In the genomic region with DNA sequence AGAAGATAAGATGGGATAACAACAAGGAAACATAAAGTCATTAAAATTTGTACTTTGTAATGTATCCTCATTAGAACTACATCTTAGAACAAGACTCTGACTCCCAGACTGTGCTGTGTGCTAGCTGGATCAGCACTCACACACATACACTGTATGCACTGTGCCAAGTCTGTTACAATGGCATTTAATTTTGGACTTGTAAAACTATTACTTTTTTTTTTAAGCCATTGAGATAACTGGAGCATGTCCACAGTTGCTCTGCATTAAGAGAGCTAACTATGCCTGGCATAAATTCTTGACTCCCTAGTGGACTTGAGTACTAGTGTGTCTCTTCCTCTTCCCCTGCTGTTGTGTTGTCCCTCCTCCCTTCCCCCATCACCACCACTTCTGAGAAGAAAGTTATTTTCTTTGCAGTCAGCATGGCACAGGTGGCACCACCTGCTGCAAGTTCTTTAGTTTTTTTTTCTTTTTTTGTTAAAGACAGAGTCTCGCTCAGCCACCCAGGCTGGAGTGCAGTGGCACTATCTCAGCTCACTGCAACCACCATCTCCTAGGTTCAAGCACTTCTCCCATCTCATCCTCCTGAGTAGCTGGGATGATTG, we compare ENCODE assay signal across 21 cellular contexts.
DNase-seq lines count a peak whose midpoint lies in the region; ATAC-seq and TF ChIP-seq lines count a peak whose summit lies in the region.
"Had no signal": no experiment of that assay in that cellular context is flagged by ENCODE, and none has a peak within 500 bp of the region (broad histone marks: within the 10 kb centered on the region; RNA-seq: fewer than 3 reads in every experiment).

No MANE protein-coding gene starts in this region.

- ATAC-seq in heart right ventricle (peak in 7 of 8 donors; percentile 7 to 71 (median 57)), thoracic aorta (ENCODE audit: insufficient number of reproducible peaks, low FRiP score, low read depth) (no peak), GM18861 (IDR thresholded peaks at IDR 0.05; ENCODE audit: unreplicated experiment) (no peak)
- ATAC-seq: activated CD4-positive, CD25-positive, alpha-beta regulatory T cell treated with anti-CD3 and anti-CD28 coated beads, Interleukin-2, amount 50 U/mL, for 24 hours; activated naive CD8-positive, alpha-beta T cell treated with anti-CD3 and anti-CD28 coated beads, Interleukin-2, amount 50 U/mL, for 24 hours had no signal

- TF ChIP-seq CTCF in HEK293 (tag by site-specific recombination; IDR thresholded peaks at IDR 0.05), result no peak
- TF ChIP-seq CTCF in heart right ventricle (IDR thresholded peaks at IDR 0.05), result no peak
- TF ChIP-seq CTCF in thoracic aorta (IDR thresholded peaks at IDR 0.05), result no peak

- intact Hi-C loops in heart right ventricle (cut with DNase I), result no loop called here

- POLR2A ChIA-PET in HEK293 (lab: Yijun Ruan, JAX), result no interaction called here

- H3K9me3 ChIP-seq in HEK293 (ENCODE audit: control insufficient read depth, insufficient read depth, low read depth, low read length), result no peaks in the 10 kb centered on the region
- no peaks in the 10 kb centered on the region for H3K9me3 ChIP-seq in heart right ventricle
- no peaks in the 10 kb centered on the region for H3K9me3 ChIP-seq in thoracic aorta
- H3K9me3 ChIP-seq: ovary had no signal

- WGBS in heart right ventricle, 2 donors, result 100% methylated on average over 1 of the region's 1 CpG

- H3K36me3 ChIP-seq in HEK293 (ENCODE audit: control insufficient read depth in 2 of 2, insufficient read depth in 1 of 2, low read length in 2 of 2) (no peaks in the 10 kb centered on the region), heart right ventricle (peaks cover 0 to 14% (median 0%) of the 10 kb centered on the region in 9 donors), thoracic aorta (no peaks in the 10 kb centered on the region)
- H3K36me3 ChIP-seq: ovary had no signal

- CTCF ChIA-PET in HEK293 (lab: Yijun Ruan, JAX), result interaction anchor here (0.7 kb wide), 1 partner anchor 117 kb away, joined by 3 read pairs; no protein-coding TSS in a partner anchor

- H3K4me3 ChIP-seq in HEK293 (ENCODE audit: low read depth, low read length), result no peak overlapping the region
- H3K4me3 ChIP-seq in heart right ventricle, result no peak overlapping the region
- H3K4me3 ChIP-seq in thoracic aorta, result no peak overlapping the region
- H3K4me3 ChIP-seq: dorsolateral prefrontal cortex, ovary, SK-N-MC had no signal

- peak; percentile 64 for DNase-seq in RPMI8226
- no peak for DNase-seq in heart right ventricle
- no peak for DNase-seq in thoracic aorta (ENCODE audit: low spot score)
- no peak for DNase-seq in NOMO-1 (lab: John Stamatoyannopoulos, UW; ENCODE audit: unreplicated experiment in 2 of 2)
- DNase-seq in AG08395 (ENCODE audit: low spot score), result no peak
- DNase-seq: activated CD8-positive, alpha-beta memory T cell treated with anti-CD3 and anti-CD28 coated beads for 24 hours; activated gamma-delta T cell; activated naive CD8-positive, alpha-beta T cell treated with anti-CD3 and anti-CD28 coated beads, Interleukin-2, amount 50 U/mL, for 24 hours; cerebellar nuclear complex; dorsolateral prefrontal cortex; NCI-H1417; NCI-H2081; NCI-H345; NCI-H748 treated with DMSO at 0.1 percent for 48 hours; retina; substantia nigra had no signal

- no peaks in the 10 kb centered on the region for H3K4me1 ChIP-seq in HEK293 (ENCODE audit: control insufficient read depth, insufficient read depth, low read length)
- H3K4me1 ChIP-seq in heart right ventricle, result peaks cover 0 to 32% (median 8%) of the 10 kb centered on the region in 9 donors
- peaks cover 19 to 22% of the 10 kb centered on the region in 2 donors for H3K4me1 ChIP-seq in thoracic aorta (ENCODE audit: control insufficient read depth in 1 of 2, low read depth in 2 of 2)

- no peak overlapping the region for H3K27ac ChIP-seq in HEK293 (ENCODE audit: extremely low read depth, low read depth, low read length)
- no peak overlapping the region for H3K27ac ChIP-seq in heart right ventricle
- H3K27ac ChIP-seq in thoracic aorta, result peak overlapping the region; percentile 2 to 20
- H3K27ac ChIP-seq: dorsolateral prefrontal cortex, ovary, SK-N-MC had no signal

- H3K27me3 ChIP-seq in heart right ventricle (no peaks in the 10 kb centered on the region), thoracic aorta (replicated peaks; ENCODE audit: insufficient read depth) (no peaks in the 10 kb centered on the region)
- H3K27me3 ChIP-seq: dorsolateral prefrontal cortex, ovary had no signal

TF ChIP-seq in HEK293, 187 proteins besides CTCF, POLR2A, EP300 and RAD21:
- TF ChIP-seq ZNF174 (tag by site-specific recombination; IDR thresholded peaks at IDR 0.05), result no peak
- TF ChIP-seq SCRT1 (tag by site-specific recombination; IDR thresholded peaks at IDR 0.05; ENCODE audit: borderline replicate concordance), result peak; percentile 64; the same call in 1 of the 2 replicates

Comparison
In these comparisons a context has a peak if more than half of its experiments do, and no peak if none do; other contexts are left out.
1. H3K27ac ChIP-seq: peak in thoracic aorta (2 of 2); none in HEK293 (single experiment) and heart right ventricle (0 of 10).
2. ATAC-seq: peak in heart right ventricle (7 of 8); none in thoracic aorta (single experiment) and GM18861 (single experiment).